8 cellular contexts compared by ENCODE assay signal in the genomic region with DNA sequence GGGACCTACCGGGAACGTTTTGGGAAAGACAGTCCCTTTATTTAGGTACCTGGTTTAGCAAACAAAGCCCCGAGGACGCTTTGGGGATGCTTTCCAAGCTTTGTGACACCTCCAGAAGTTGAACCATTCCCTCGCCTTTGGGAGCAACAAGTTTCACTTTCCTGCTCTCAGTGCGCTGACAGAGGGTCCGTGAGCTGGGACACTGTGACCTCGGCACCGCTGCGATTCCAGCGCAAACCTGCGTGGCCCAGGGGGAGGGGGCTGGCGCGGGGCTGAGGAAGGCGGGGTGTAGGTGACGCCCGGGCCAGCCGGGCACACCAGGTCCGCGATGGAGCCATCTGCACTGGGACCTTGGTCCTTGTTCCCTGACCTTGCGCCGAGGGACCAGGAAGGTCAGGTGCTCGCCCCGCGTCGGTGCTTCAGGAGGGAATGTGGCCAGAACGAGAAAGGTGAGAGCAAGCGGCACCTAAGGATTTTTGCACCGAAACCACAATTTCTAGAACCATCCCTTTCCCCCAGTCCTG. TPM values are rescaled to one million over a fixed set of nuclear protein-coding genes. Genes with fewer than 3 reads are reported as not detected.
DNase-seq lines count a peak whose midpoint lies in the region; ATAC-seq and TF ChIP-seq lines count a peak whose summit lies in the region.

No MANE protein-coding gene starts in this region.

- no peaks in the 10 kb centered on the region for H3K79me2 ChIP-seq in Karpas-422 (ENCODE audit: low read length)

- peak overlapping the region; percentile 45 for H3K4me3 ChIP-seq in HL-60 (replicated peaks; ENCODE audit: insufficient read depth, low read length)
- H3K4me3 ChIP-seq in adipocyte (ENCODE audit: low read length): peak overlapping the region; percentile 90
- no peak overlapping the region for H3K4me3 ChIP-seq in Karpas-422 (ENCODE audit: low read length)

- H3K9ac ChIP-seq in adipocyte (ENCODE audit: low read length): peak overlapping the region; percentile 94
- H3K9ac ChIP-seq in Karpas-422 (ENCODE audit: low read length): no peak overlapping the region

- H4K20me1 ChIP-seq in Karpas-422 (ENCODE audit: insufficient read depth, low read depth, low read length): no peaks in the 10 kb centered on the region

- H3K4me1 ChIP-seq in adipocyte (ENCODE audit: control insufficient read depth, insufficient read depth, low read length) (peaks cover 12% of the 10 kb centered on the region), Karpas-422 (ENCODE audit: low read length) (no peaks in the 10 kb centered on the region)

- in situ Hi-C loops in Caki2 (cut with HindIII; ENCODE audit: low pct_unique_long_range_greater_than_20kb, low sequenced_read_pairs): no loop called here

- H3K4me2 ChIP-seq in Karpas-422 (ENCODE audit: low read depth, low read length, poor library complexity, severe bottlenecking): no peak overlapping the region

- no peak for TF ChIP-seq CTCF in HL-60 (IDR thresholded peaks at IDR 0.05; ENCODE audit: insufficient read depth, low read length)

- ATAC-seq in HG02973 (IDR thresholded peaks at IDR 0.05; ENCODE audit: unreplicated experiment): no peak
- no peak for ATAC-seq in activated CD4-positive, CD25-positive, alpha-beta regulatory T cell treated with anti-CD3 and anti-CD28 coated beads, Interleukin-2, amount 50 U/mL, for 24 hours

- no peak overlapping the region for H2AFZ ChIP-seq in Karpas-422 (ENCODE audit: low read length)

- DNase-seq in Caki2 (ENCODE audit: low read depth): peak; percentile 51
- DNase-seq in HL-60 (ENCODE audit: low read depth in 1 of 2, low spot score in 1 of 2): no peak
- DNase-seq in adipocyte (ENCODE audit: low read depth): peak; percentile 66
- peak; percentile 55 for DNase-seq in iPS-NIHi11 (ENCODE audit: low spot score)
- DNase-seq in stimulated activated CD8-positive, alpha-beta memory T cell treated with anti-CD3 and anti-CD28 coated beads, Interleukin-4, amount 100 ng/mL, for 48 hours: peak; percentile 39
- no peak for DNase-seq in Karpas-422

- H3K36me3 ChIP-seq in adipocyte (ENCODE audit: control insufficient read depth, insufficient read depth, low read length, severe bottlenecking): no peaks in the 10 kb centered on the region
- H3K36me3 ChIP-seq in Karpas-422 (ENCODE audit: insufficient read depth, low read length): no peaks in the 10 kb centered on the region

- no peaks in the 10 kb centered on the region for H3K9me2 ChIP-seq in Karpas-422 (replicated peaks; ENCODE audit: insufficient read depth, low read length)

- H3K9me3 ChIP-seq in adipocyte (ENCODE audit: control insufficient read depth, low read length) (no peaks in the 10 kb centered on the region), Karpas-422 (ENCODE audit: low read length) (no peaks in the 10 kb centered on the region)

- H3K27me3 ChIP-seq in HL-60 (ENCODE audit: insufficient read depth, poor library complexity, severe bottlenecking) (peaks cover 56% of the 10 kb centered on the region), adipocyte (replicated peaks; ENCODE audit: control insufficient read depth, insufficient read depth, low read length) (no peaks in the 10 kb centered on the region), Karpas-422 (ENCODE audit: low read length) (no peaks in the 10 kb centered on the region)

- no peak overlapping the region for H3K27ac ChIP-seq in HL-60 (replicated peaks)
- no peak overlapping the region for H3K27ac ChIP-seq in Karpas-422 (ENCODE audit: low read length)

RNA-seq across cellular contexts. Expression of a gene that starts 0.7 kb away (rescaled TPM):
- 2.6 and 2.8 TPM in 2 replicates for total RNA-seq in Caki2 (2014; rRNA removed; shearing (Covaris generic); ENCODE audit: low replicate concordance)
- 0.11 and 1.2 TPM in 2 replicates for total RNA-seq in Karpas-422 (2014; rRNA removed; shearing (Covaris generic); ENCODE audit: low replicate concordance)

Comparison
In these comparisons a context has a peak if more than half of its experiments do, and no peak if none do; other contexts are left out.
1. DNase-seq: peak in Caki2 (single experiment), adipocyte (single experiment), iPS-NIHi11 (single experiment) and stimulated activated CD8-positive, alpha-beta memory T cell treated with anti-CD3 and anti-CD28 coated beads, Interleukin-4, amount 100 ng/mL, for 48 hours (single experiment); none in HL-60 (0 of 2) and Karpas-422 (single experiment).